14 cellular contexts compared by ENCODE assay signal in the genomic region with DNA sequence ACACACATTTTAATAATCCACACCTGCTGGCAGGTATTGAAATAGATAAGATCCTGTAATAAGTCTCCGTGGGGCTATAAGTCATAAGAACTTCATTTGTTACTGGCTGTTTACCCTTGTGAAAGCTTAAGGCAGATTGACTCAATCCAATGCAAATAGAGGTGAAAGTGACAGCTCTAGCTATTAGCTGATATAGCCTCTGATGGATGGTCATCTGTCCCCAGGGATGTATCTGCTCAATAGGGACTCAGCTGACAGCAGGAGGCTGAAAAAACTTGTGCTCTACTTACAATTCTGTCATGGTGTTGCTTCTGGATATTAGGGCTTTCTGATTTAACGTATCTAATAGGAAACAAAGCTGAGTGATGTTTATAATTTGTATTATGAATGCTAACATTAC.
A peak's percentile ranks its signal among the peaks of the same experiment; 100 is the strongest.
DNase-seq lines count a peak whose midpoint lies in the region; ATAC-seq and TF ChIP-seq lines count a peak whose summit lies in the region.
"Had no signal": no experiment of that assay in that cellular context is flagged by ENCODE, and none has a peak within 500 bp of the region (broad histone marks: within the 10 kb centered on the region; RNA-seq: fewer than 3 reads in every experiment).

No MANE protein-coding gene starts in this region.

- no peak overlapping the region for H3K27ac Mint-ChIP-seq in activated naive CD4-positive, alpha-beta T cell treated with anti-CD3 and anti-CD28 coated beads for 36 hours
- H3K27ac Mint-ChIP-seq: CD4-positive, alpha-beta memory T cell; H9 had no signal

- DNase-seq in DMS153 treated with DMSO at 0.1 percent for 48 hours (lab: John Stamatoyannopoulos, UW; ENCODE audit: unreplicated experiment) (peak; percentile 15), DMS53 treated with DMSO at 0.1 percent for 48 hours (lab: John Stamatoyannopoulos, UW; ENCODE audit: unreplicated experiment) (peak; percentile 41), NCI-H1930 (lab: John Stamatoyannopoulos, UW) (peak; percentile 38 to 52), WERI-Rb-1 (peak; percentile 60)
- no peak for DNase-seq in NK-92 treated with Interleukin-12 subunit alpha and Interleukin-12 subunit beta, amount 100 ng/mL, for 24 hours (lab: John Stamatoyannopoulos, UW)
- no peak for DNase-seq in activated naive CD4-positive, alpha-beta T cell treated with anti-CD3 and anti-CD28 coated beads for 36 hours
- DNase-seq: BE2C; CD4-positive, alpha-beta memory T cell; DMS79; GOT3; H9 had no signal

- no peaks in the 10 kb centered on the region for H3K9me3 Mint-ChIP-seq in activated naive CD4-positive, alpha-beta T cell treated with anti-CD3 and anti-CD28 coated beads for 36 hours
- H3K9me3 Mint-ChIP-seq: H9 had no signal

- ATAC-seq in HG03045 (IDR thresholded peaks at IDR 0.05; ENCODE audit: unreplicated experiment), result no peak
- ATAC-seq: A549 had no signal

- H3K36me3 ChIP-seq in WERI-Rb-1, result no peaks in the 10 kb centered on the region
- H3K36me3 ChIP-seq: BE2C had no signal

- H3K36me3 Mint-ChIP-seq in activated naive CD4-positive, alpha-beta T cell treated with anti-CD3 and anti-CD28 coated beads for 36 hours (ENCODE audit: low read depth), result no peaks in the 10 kb centered on the region
- H3K36me3 Mint-ChIP-seq: CD4-positive, alpha-beta memory T cell had no signal

- intact Hi-C loops in activated naive CD4-positive, alpha-beta T cell treated with anti-CD3 and anti-CD28 coated beads for 36 hours (cut with micrococcal nuclease), result no loop called here

- no peaks in the 10 kb centered on the region for H3K9me3 ChIP-seq in WERI-Rb-1 (ENCODE audit: severe bottlenecking)
- H3K9me3 ChIP-seq: A549, BE2C had no signal

- peaks cover 3% of the 10 kb centered on the region for H3K27me3 Mint-ChIP-seq in activated naive CD4-positive, alpha-beta T cell treated with anti-CD3 and anti-CD28 coated beads for 36 hours (ENCODE audit: low read depth)
- H3K27me3 Mint-ChIP-seq: CD4-positive, alpha-beta memory T cell had no signal

- H3K4me1 Mint-ChIP-seq in activated naive CD4-positive, alpha-beta T cell treated with anti-CD3 and anti-CD28 coated beads for 36 hours (ENCODE audit: low read depth), result no peaks in the 10 kb centered on the region
- H3K4me1 Mint-ChIP-seq: CD4-positive, alpha-beta memory T cell had no signal

- H3K27ac ChIP-seq in WERI-Rb-1, result no peak overlapping the region
- H3K27ac ChIP-seq: A549, C4-2B had no signal

- no peak overlapping the region for H3K4me3 Mint-ChIP-seq in activated naive CD4-positive, alpha-beta T cell treated with anti-CD3 and anti-CD28 coated beads for 36 hours
- H3K4me3 Mint-ChIP-seq: CD4-positive, alpha-beta memory T cell; H9 had no signal

- CTCF ChIA-PET in activated naive CD4-positive, alpha-beta T cell treated with anti-CD3 and anti-CD28 coated beads for 36 hours (lab: Charles Lee), result no interaction called here

- no peak overlapping the region for H3K4me3 ChIP-seq in WERI-Rb-1 (ENCODE audit: low read depth, low read length)
- H3K4me3 ChIP-seq: A549 had no signal

- H3K27me3 ChIP-seq in WERI-Rb-1 (ENCODE audit: insufficient read depth, low read depth, severe bottlenecking), result no peaks in the 10 kb centered on the region
- H3K27me3 ChIP-seq: BE2C had no signal

- TF ChIP-seq CTCF in WERI-Rb-1 (IDR thresholded peaks at IDR 0.05; ENCODE audit: low read depth, low read length), result no peak

Comparison
In these comparisons a context has a peak if more than half of its experiments do, and no peak if none do; other contexts are left out.
1. DNase-seq: peak in DMS153 treated with DMSO at 0.1 percent for 48 hours (single experiment), DMS53 treated with DMSO at 0.1 percent for 48 hours (single experiment), NCI-H1930 (2 of 2) and WERI-Rb-1 (single experiment); none in NK-92 treated with Interleukin-12 subunit alpha and Interleukin-12 subunit beta, amount 100 ng/mL, for 24 hours (single experiment) and activated naive CD4-positive, alpha-beta T cell treated with anti-CD3 and anti-CD28 coated beads for 36 hours (single experiment).